In the genomic region with DNA sequence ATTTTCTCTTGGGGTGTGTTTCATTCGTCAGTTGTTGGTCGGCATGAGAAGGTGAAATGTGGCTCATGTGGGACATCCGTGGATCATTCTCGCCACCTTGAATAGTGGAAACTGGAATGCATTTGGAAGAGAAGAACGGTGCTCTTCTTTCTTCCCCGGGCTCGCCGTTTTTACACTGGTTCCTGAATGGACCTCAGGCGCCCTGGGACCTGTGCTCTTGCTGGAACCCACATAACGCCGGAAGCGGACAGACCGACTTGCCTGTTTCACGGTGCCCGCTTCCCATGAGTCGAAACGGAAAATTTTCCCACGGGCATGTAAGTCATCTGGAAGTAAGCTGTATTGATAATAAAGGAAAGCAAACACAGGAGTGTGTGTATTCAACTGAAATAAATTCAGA, we compare ENCODE assay signal across 4 cellular contexts. TPM values are rescaled to one million over a fixed set of nuclear protein-coding genes. Genes with fewer than 3 reads are reported as not detected.
"Had no signal": no experiment of that assay in that cellular context is flagged by ENCODE, and none has a peak within 500 bp of the region (broad histone marks: within the 10 kb centered on the region; RNA-seq: fewer than 3 reads in every experiment).

No MANE protein-coding gene starts in this region.

RNA-seq across cellular contexts. Expression of gene USP17L28, which starts 2.2 kb away (rescaled TPM):
- total RNA-seq: LHCN-M2, M059J, MCF 10A, NCI-H460 had no signal

RNA-seq across cellular contexts. Expression of gene USP17L29, which starts 2.6 kb away (rescaled TPM):
- total RNA-seq: LHCN-M2, M059J, MCF 10A, NCI-H460 had no signal

RNA-seq across cellular contexts. Expression of gene USP17L27, which starts 6.9 kb away (rescaled TPM):
- total RNA-seq: LHCN-M2, M059J, MCF 10A, NCI-H460 had no signal

RNA-seq across cellular contexts. Expression of gene USP17L5, which starts 11.7 kb away (rescaled TPM):
- total RNA-seq: LHCN-M2, M059J, MCF 10A, NCI-H460 had no signal

RNA-seq across cellular contexts. Expression of gene USP17L30, which starts 12.1 kb away (rescaled TPM):
- total RNA-seq: LHCN-M2, M059J, MCF 10A, NCI-H460 had no signal
